ENCODE assay signal across 8 cellular contexts in genomic region chr17:77088455-77089117, GRCh38. TPM values are rescaled to one million over a fixed set of nuclear protein-coding genes. Genes with fewer than 3 reads are reported as not detected.
DNase-seq lines count a peak whose midpoint lies in the region; ATAC-seq and TF ChIP-seq lines count a peak whose summit lies in the region.

No MANE protein-coding gene starts in this region.

- TF ChIP-seq CTCF in GM12865 (IDR thresholded peaks at IDR 0.05; ENCODE audit: insufficient read depth, low read depth, low read length, missing control alignments) (peak; percentile 74), ovary (IDR thresholded peaks at IDR 0.05) (peak; percentile 87 to 95 (median 95)), thyroid gland (IDR thresholded peaks at IDR 0.05) (peak; percentile 35 to 64 (median 46))

- peak; percentile 72 for ATAC-seq in HG02623 (IDR thresholded peaks at IDR 0.05; ENCODE audit: unreplicated experiment)
- ATAC-seq in SK-N-SH treated with all-trans-retinoic acid at 6 μM for 48 hours, result peak; percentile 94
- peak; percentile 94 for ATAC-seq in Right ventricle myocardium inferior

- no peaks in the 10 kb centered on the region for H3K9me3 ChIP-seq in ovary
- H3K9me3 ChIP-seq in thyroid gland, result no peaks in the 10 kb centered on the region

- intact Hi-C loops in Right ventricle myocardium inferior (cut with DNase I), result loop anchor here (2.0 kb wide), 1 partner anchor 120 kb away; no protein-coding TSS in a partner anchor
- intact Hi-C loops in ovary (cut with DNase I), result loop anchor here in 2 of 4 donors (5.0 kb wide), 1 partner anchor 159 kb away; no protein-coding TSS in a partner anchor
- intact Hi-C loops in thyroid gland (cut with DNase I), result loop anchor here (5.0 kb wide), 1 partner anchor 159 kb away; no protein-coding TSS in a partner anchor

- H3K27ac ChIP-seq in ovary (peak overlapping the region; percentile 66 to 75), thyroid gland (peak overlapping the region; percentile 72 to 80 (median 73))

- TF ChIP-seq POLR2A in ovary (IDR thresholded peaks at IDR 0.05) (peak; percentile 65), thyroid gland (IDR thresholded peaks at IDR 0.05) (peak in 1 of 2 donors; percentile 62)

- no peaks in the 10 kb centered on the region for H3K9me3 Mint-ChIP-seq in activated naive CD8-positive, alpha-beta T cell treated with anti-CD3 and anti-CD28 coated beads for 36 hours

- H3K4me3 Mint-ChIP-seq in activated naive CD8-positive, alpha-beta T cell treated with anti-CD3 and anti-CD28 coated beads for 36 hours, result peak overlapping the region; percentile 95

- H3K27me3 Mint-ChIP-seq in activated naive CD8-positive, alpha-beta T cell treated with anti-CD3 and anti-CD28 coated beads for 36 hours, result peaks cover 16% of the 10 kb centered on the region

- H3K4me1 Mint-ChIP-seq in activated naive CD8-positive, alpha-beta T cell treated with anti-CD3 and anti-CD28 coated beads for 36 hours, result peaks cover 39% of the 10 kb centered on the region

- no peaks in the 10 kb centered on the region for H3K36me3 ChIP-seq in ovary
- H3K36me3 ChIP-seq in thyroid gland, result peaks cover 14 to 21% of the 10 kb centered on the region in 2 donors

- TF ChIP-seq EP300 in ovary (IDR thresholded peaks at IDR 0.05), result peak; percentile 7

- WGBS in ovary, 3 donors, result 0 to 1% (median 0%) methylated on average over 39 to 40 of the region's 40 CpGs
- WGBS in thyroid gland, 2 donors, result 2 to 8% methylated on average over 10 to 26 of the region's 40 CpGs

- H3K27me3 ChIP-seq in ovary, result no peaks in the 10 kb centered on the region
- H3K27me3 ChIP-seq in thyroid gland, result no peaks in the 10 kb centered on the region

- H3K36me3 Mint-ChIP-seq in activated naive CD8-positive, alpha-beta T cell treated with anti-CD3 and anti-CD28 coated beads for 36 hours, result peaks cover 46% of the 10 kb centered on the region

- H3K4me1 ChIP-seq in ovary (ENCODE audit: insufficient read depth), result peaks cover 3% of the 10 kb centered on the region
- H3K4me1 ChIP-seq in thyroid gland, result peaks cover 16 to 28% of the 10 kb centered on the region in 2 donors

- H3K4me3 ChIP-seq in GM12865 (ENCODE audit: low read depth, low read length) (peak overlapping the region; percentile 84), ovary (peak overlapping the region; percentile 75), thyroid gland (replicated peaks in 1 of 3) (peak overlapping the region; percentile 47 to 64 (median 64))

- DNase-seq in GM12865 (ENCODE audit: low read depth), result peak; percentile 98
- peak; percentile 96 for DNase-seq in NCI-H1092 treated with DMSO at 0.1 percent for 48 hours (lab: John Stamatoyannopoulos, UW)
- DNase-seq in activated naive CD8-positive, alpha-beta T cell treated with anti-CD3 and anti-CD28 coated beads for 36 hours, result peak; percentile 89
- DNase-seq in Right ventricle myocardium inferior (ENCODE audit: missing footprints), result peak; percentile 94
- peak; percentile 92 to 95 (median 94) for DNase-seq in ovary
- peak; percentile 89 for DNase-seq in thyroid gland

- H3K27ac Mint-ChIP-seq in activated naive CD8-positive, alpha-beta T cell treated with anti-CD3 and anti-CD28 coated beads for 36 hours, result peak overlapping the region; percentile 98

TF ChIP-seq in SK-N-SH treated with all-trans-retinoic acid at 6 μM for 48 hours, 23 proteins besides CTCF, POLR2A, EP300 and RAD21:
- TF ChIP-seq RARB (CRISPR knock-in tag; IDR thresholded peaks at IDR 0.05) (no peak), CSDC2 (CRISPR knock-in tag; IDR thresholded peaks at IDR 0.05) (0 out of 2 replicates have a peak, but pooled peaks have one; percentile 66), ZNF565 (CRISPR knock-in tag; conservative IDR thresholded peaks at IDR 0.05; ENCODE audit: low read depth) (no peak), ZFP3 (CRISPR knock-in tag; IDR thresholded peaks at IDR 0.05) (peak; percentile 58; the same call in 1 of the 2 replicates), PATZ1 (CRISPR knock-in tag; IDR thresholded peaks at IDR 0.05; ENCODE audit: borderline replicate concordance) (no peak), TSHZ2 (CRISPR knock-in tag; IDR thresholded peaks at IDR 0.05) (peak; percentile 67; the same call in 1 of the 2 replicates), TOX (CRISPR knock-in tag; IDR thresholded peaks at IDR 0.05; ENCODE audit: borderline replicate concordance) (no peak)

RNA-seq across cellular contexts. Expression of gene SEC14L1, which starts 52.2 kb away (rescaled TPM):
- 10 to 100 TPM; 56.9 to 59.6 TPM for total RNA-seq in activated naive CD8-positive, alpha-beta T cell treated with anti-CD3 and anti-CD28 coated beads for 36 hours
- total RNA-seq in Right ventricle myocardium inferior, result 65.5 TPM
- total RNA-seq in ovary, result 10 to 100 TPM; 29.1 to 70.4 (median 53.7) TPM
- polyA plus RNA-seq in ovary, result 10 to 100 TPM; 32.7 to 78.7 TPM
- 100 to 1,000 TPM in 2 of 4 donors, 10 to 100 TPM in 2; 57.6 to 287 (median 102) TPM for total RNA-seq in thyroid gland

Comparison
In these comparisons a context has a peak if more than half of its experiments do, and no peak if none do; other contexts are left out.
1. Peak in every context shown above with its lines: DNase-seq, ATAC-seq, H3K4me3 ChIP-seq and H3K27ac ChIP-seq.